In the genomic region with DNA sequence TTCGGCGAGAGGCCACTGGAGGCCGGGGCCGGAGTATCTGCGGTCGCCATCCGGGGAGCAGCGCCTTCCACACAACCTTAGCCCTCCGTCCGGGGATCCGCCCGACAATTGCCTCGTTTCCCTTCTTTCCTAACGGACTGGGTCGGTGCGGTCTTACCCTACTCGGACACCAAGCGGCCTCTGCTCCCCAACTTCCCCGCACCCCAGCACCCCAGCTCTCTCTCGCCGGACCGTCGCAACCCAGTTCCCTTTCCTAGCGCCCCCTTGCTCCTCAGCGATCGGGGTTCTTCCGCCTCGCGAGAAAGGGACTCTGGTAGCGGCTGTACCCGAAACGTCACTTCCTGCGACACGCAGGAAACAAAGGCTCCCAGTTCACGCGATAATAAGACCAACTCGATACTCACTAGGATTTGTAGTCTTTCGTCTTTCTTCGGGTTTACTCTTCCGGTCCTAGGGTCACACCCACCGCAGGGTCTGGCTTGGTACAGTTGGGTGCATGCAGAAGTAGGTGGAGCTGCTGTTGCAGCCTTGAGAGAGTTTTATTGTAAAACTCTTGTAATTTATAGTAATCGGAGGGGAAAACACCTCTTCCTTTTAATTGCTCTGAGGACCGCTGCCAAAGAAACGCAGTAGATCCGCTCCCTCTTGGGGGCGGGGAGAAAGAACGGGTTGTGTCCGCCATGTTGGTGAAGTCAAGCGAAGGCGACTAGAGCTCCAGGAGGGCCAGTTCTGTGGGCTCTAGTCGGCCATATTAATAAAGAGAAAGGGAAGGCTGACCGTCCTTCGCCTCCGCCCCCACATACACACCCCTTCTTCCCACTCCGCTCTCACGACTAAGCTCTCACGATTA, we compare ENCODE assay signal across 1 cellular context.
TF ChIP-seq lines count a peak whose summit lies in the region.

A gene (plus strand): TSS at position 741 of the 850 bp plus-strand sequence. CDS start 209 bp downstream, outside the sequence.
A gene with protein sequence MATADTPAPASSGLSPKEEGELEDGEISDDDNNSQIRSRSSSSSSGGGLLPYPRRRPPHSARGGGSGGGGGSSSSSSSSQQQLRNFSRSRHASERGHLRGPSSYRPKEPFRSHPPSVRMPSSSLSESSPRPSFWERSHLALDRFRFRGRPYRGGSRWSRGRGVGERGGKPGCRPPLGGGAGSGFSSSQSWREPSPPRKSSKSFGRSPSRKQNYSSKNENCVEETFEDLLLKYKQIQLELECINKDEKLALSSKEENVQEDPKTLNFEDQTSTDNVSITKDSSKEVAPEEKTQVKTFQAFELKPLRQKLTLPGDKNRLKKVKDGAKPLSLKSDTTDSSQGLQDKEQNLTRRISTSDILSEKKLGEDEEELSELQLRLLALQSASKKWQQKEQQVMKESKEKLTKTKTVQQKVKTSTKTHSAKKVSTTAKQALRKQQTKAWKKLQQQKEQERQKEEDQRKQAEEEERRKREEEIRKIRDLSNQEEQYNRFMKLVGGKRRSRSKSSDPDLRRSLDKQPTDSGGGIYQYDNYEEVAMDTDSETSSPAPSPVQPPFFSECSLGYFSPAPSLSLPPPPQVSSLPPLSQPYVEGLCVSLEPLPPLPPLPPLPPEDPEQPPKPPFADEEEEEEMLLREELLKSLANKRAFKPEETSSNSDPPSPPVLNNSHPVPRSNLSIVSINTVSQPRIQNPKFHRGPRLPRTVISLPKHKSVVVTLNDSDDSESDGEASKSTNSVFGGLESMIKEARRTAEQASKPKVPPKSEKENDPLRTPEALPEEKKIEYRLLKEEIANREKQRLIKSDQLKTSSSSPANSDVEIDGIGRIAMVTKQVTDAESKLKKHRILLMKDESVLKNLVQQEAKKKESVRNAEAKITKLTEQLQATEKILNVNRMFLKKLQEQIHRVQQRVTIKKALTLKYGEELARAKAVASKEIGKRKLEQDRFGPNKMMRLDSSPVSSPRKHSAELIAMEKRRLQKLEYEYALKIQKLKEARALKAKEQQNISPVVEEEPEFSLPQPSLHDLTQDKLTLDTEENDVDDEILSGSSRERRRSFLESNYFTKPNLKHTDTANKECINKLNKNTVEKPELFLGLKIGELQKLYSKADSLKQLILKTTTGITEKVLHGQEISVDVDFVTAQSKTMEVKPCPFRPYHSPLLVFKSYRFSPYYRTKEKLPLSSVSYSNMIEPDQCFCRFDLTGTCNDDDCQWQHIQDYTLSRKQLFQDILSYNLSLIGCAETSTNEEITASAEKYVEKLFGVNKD (N-terminal part only) (minus strand): TSS at position 288 of the 850 bp plus-strand sequence. CDS start 238 bp downstream, at position 50.

TF ChIP-seq in HepG2, 621 proteins besides CTCF, POLR2A, EP300 and RAD21 (continued from another document and continues in another):
- TF ChIP-seq, protein P1, sequence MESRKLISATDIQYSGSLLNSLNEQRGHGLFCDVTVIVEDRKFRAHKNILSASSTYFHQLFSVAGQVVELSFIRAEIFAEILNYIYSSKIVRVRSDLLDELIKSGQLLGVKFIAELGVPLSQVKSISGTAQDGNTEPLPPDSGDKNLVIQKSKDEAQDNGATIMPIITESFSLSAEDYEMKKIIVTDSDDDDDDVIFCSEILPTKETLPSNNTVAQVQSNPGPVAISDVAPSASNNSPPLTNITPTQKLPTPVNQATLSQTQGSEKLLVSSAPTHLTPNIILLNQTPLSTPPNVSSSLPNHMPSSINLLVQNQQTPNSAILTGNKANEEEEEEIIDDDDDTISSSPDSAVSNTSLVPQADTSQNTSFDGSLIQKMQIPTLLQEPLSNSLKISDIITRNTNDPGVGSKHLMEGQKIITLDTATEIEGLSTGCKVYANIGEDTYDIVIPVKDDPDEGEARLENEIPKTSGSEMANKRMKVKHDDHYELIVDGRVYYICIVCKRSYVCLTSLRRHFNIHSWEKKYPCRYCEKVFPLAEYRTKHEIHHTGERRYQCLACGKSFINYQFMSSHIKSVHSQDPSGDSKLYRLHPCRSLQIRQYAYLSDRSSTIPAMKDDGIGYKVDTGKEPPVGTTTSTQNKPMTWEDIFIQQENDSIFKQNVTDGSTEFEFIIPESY (CRISPR knock-in tag; IDR thresholded peaks at IDR 0.05), result no peak
- TF ChIP-seq IRX3 (CRISPR knock-in tag; IDR thresholded peaks at IDR 0.05; ENCODE audit: borderline replicate concordance, low read depth), result no peak
- TF ChIP-seq ZNF367 (CRISPR knock-in tag; IDR thresholded peaks at IDR 0.05; ENCODE audit: borderline replicate concordance), result no peak
- 0 out of 2 replicates have a peak, but pooled peaks have one; percentile 46 for TF ChIP-seq ZNF235 (CRISPR knock-in tag; IDR thresholded peaks at IDR 0.05; ENCODE audit: borderline replicate concordance)
- TF ChIP-seq MBNL3 (CRISPR knock-in tag; conservative IDR thresholded peaks at IDR 0.05), result no peak
- TF ChIP-seq REXO4 (CRISPR knock-in tag; IDR thresholded peaks at IDR 0.05; ENCODE audit: borderline replicate concordance), result no peak
- TF ChIP-seq, protein P2, sequence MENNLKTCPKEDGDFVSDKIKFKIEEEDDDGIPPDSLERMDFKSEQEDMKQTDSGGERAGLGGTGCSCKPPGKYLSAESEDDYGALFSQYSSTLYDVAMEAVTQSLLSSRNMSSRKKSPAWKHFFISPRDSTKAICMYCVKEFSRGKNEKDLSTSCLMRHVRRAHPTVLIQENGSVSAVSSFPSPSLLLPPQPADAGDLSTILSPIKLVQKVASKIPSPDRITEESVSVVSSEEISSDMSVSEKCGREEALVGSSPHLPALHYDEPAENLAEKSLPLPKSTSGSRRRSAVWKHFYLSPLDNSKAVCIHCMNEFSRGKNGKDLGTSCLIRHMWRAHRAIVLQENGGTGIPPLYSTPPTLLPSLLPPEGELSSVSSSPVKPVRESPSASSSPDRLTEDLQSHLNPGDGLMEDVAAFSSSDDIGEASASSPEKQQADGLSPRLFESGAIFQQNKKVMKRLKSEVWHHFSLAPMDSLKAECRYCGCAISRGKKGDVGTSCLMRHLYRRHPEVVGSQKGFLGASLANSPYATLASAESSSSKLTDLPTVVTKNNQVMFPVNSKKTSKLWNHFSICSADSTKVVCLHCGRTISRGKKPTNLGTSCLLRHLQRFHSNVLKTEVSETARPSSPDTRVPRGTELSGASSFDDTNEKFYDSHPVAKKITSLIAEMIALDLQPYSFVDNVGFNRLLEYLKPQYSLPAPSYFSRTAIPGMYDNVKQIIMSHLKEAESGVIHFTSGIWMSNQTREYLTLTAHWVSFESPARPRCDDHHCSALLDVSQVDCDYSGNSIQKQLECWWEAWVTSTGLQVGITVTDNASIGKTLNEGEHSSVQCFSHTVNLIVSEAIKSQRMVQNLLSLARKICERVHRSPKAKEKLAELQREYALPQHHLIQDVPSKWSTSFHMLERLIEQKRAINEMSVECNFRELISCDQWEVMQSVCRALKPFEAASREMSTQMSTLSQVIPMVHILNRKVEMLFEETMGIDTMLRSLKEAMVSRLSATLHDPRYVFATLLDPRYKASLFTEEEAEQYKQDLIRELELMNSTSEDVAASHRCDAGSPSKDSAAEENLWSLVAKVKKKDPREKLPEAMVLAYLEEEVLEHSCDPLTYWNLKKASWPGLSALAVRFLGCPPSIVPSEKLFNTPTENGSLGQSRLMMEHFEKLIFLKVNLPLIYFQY (CRISPR knock-in tag; IDR thresholded peaks at IDR 0.05; ENCODE audit: borderline replicate concordance), result no peak
- TF ChIP-seq KDM5B (CRISPR knock-in tag; IDR thresholded peaks at IDR 0.05; ENCODE audit: borderline replicate concordance), result peak; percentile 70
- peak; percentile 69; the same call in 1 of the 2 replicates for TF ChIP-seq TGIF2 (CRISPR knock-in tag; IDR thresholded peaks at IDR 0.05)
- no peak for TF ChIP-seq ZMYM2 (CRISPR knock-in tag; IDR thresholded peaks at IDR 0.05)
- no peak; the same call in 1 of the 2 replicates for TF ChIP-seq ZNF264 (CRISPR knock-in tag; IDR thresholded peaks at IDR 0.05)
- peak; percentile 79 for TF ChIP-seq RBM39 (IDR thresholded peaks at IDR 0.05; ENCODE audit: low read depth, low read length, poor library complexity, severe bottlenecking)
- no peak for TF ChIP-seq SUZ12 (IDR thresholded peaks at IDR 0.05; ENCODE audit: low read depth, low read length)
- TF ChIP-seq POLR2AphosphoS2 (IDR thresholded peaks at IDR 0.05; ENCODE audit: low read depth, low read length), result 0 out of 2 replicates have a peak, but pooled peaks have one; percentile 71
- TF ChIP-seq, protein P3, sequence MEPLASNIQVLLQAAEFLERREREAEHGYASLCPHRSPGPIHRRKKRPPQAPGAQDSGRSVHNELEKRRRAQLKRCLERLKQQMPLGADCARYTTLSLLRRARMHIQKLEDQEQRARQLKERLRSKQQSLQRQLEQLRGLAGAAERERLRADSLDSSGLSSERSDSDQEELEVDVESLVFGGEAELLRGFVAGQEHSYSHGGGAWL (CRISPR knock-in tag; IDR thresholded peaks at IDR 0.05), result peak; percentile 39; the same call in 1 of the 2 replicates
- peak; percentile 65; the same call in 1 of the 2 replicates for TF ChIP-seq FOXA3 (CRISPR knock-in tag; IDR thresholded peaks at IDR 0.05)
- TF ChIP-seq, protein P4, sequence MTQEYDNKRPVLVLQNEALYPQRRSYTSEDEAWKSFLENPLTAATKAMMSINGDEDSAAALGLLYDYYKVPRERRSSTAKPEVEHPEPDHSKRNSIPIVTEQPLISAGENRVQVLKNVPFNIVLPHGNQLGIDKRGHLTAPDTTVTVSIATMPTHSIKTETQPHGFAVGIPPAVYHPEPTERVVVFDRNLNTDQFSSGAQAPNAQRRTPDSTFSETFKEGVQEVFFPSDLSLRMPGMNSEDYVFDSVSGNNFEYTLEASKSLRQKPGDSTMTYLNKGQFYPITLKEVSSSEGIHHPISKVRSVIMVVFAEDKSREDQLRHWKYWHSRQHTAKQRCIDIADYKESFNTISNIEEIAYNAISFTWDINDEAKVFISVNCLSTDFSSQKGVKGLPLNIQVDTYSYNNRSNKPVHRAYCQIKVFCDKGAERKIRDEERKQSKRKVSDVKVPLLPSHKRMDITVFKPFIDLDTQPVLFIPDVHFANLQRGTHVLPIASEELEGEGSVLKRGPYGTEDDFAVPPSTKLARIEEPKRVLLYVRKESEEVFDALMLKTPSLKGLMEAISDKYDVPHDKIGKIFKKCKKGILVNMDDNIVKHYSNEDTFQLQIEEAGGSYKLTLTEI (CRISPR knock-in tag; conservative IDR thresholded peaks at IDR 0.05), result no peak
- no peak for TF ChIP-seq SKI (IDR thresholded peaks at IDR 0.05; ENCODE audit: partially characterized antibody)
- TF ChIP-seq AKAP8 (CRISPR knock-in tag; IDR thresholded peaks at IDR 0.05), result 0 out of 2 replicates have a peak, but pooled peaks have one; percentile 17
- no peak for TF ChIP-seq ZBTB3 (CRISPR knock-in tag; IDR thresholded peaks at IDR 0.05; ENCODE audit: borderline replicate concordance, low read depth)
- TF ChIP-seq, protein P5, sequence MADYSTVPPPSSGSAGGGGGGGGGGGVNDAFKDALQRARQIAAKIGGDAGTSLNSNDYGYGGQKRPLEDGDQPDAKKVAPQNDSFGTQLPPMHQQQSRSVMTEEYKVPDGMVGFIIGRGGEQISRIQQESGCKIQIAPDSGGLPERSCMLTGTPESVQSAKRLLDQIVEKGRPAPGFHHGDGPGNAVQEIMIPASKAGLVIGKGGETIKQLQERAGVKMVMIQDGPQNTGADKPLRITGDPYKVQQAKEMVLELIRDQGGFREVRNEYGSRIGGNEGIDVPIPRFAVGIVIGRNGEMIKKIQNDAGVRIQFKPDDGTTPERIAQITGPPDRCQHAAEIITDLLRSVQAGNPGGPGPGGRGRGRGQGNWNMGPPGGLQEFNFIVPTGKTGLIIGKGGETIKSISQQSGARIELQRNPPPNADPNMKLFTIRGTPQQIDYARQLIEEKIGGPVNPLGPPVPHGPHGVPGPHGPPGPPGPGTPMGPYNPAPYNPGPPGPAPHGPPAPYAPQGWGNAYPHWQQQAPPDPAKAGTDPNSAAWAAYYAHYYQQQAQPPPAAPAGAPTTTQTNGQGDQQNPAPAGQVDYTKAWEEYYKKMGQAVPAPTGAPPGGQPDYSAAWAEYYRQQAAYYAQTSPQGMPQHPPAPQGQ (CRISPR knock-in tag; IDR thresholded peaks at IDR 0.05; ENCODE audit: borderline replicate concordance), result no peak
- no peak for TF ChIP-seq SRSF9 (IDR thresholded peaks at IDR 0.05; ENCODE audit: borderline replicate concordance, insufficient read depth, low read depth, low read length, poor library complexity, severe bottlenecking)
- TF ChIP-seq YEATS2 (CRISPR knock-in tag; IDR thresholded peaks at IDR 0.05; ENCODE audit: borderline replicate concordance), result peak; percentile 93
- TF ChIP-seq, protein P6, sequence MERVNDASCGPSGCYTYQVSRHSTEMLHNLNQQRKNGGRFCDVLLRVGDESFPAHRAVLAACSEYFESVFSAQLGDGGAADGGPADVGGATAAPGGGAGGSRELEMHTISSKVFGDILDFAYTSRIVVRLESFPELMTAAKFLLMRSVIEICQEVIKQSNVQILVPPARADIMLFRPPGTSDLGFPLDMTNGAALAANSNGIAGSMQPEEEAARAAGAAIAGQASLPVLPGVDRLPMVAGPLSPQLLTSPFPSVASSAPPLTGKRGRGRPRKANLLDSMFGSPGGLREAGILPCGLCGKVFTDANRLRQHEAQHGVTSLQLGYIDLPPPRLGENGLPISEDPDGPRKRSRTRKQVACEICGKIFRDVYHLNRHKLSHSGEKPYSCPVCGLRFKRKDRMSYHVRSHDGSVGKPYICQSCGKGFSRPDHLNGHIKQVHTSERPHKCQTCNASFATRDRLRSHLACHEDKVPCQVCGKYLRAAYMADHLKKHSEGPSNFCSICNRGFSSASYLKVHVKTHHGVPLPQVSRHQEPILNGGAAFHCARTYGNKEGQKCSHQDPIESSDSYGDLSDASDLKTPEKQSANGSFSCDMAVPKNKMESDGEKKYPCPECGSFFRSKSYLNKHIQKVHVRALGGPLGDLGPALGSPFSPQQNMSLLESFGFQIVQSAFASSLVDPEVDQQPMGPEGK (CRISPR knock-in tag; IDR thresholded peaks at IDR 0.05), result peak; percentile 47; the same call in 1 of the 2 replicates
- no peak for TF ChIP-seq ISL2 (CRISPR knock-in tag; IDR thresholded peaks at IDR 0.05)
- TF ChIP-seq SMARCE1 (IDR thresholded peaks at IDR 0.05; ENCODE audit: borderline replicate concordance), result no peak
- TF ChIP-seq, protein P7, sequence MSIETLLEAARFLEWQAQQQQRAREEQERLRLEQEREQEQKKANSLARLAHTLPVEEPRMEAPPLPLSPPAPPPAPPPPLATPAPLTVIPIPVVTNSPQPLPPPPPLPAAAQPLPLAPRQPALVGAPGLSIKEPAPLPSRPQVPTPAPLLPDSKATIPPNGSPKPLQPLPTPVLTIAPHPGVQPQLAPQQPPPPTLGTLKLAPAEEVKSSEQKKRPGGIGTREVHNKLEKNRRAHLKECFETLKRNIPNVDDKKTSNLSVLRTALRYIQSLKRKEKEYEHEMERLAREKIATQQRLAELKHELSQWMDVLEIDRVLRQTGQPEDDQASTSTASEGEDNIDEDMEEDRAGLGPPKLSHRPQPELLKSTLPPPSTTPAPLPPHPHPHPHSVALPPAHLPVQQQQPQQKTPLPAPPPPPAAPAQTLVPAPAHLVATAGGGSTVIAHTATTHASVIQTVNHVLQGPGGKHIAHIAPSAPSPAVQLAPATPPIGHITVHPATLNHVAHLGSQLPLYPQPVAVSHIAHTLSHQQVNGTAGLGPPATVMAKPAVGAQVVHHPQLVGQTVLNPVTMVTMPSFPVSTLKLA (IDR thresholded peaks at IDR 0.05), result 0 out of 2 replicates have a peak, but pooled peaks have one; percentile 15
- no peak for TF ChIP-seq STAT5B (CRISPR knock-in tag; IDR thresholded peaks at IDR 0.05)
- TF ChIP-seq BRD4 (CRISPR knock-in tag; IDR thresholded peaks at IDR 0.05), result no peak
- no peak for TF ChIP-seq ZNF34 (CRISPR knock-in tag; IDR thresholded peaks at IDR 0.05; ENCODE audit: borderline replicate concordance)
- no peak for TF ChIP-seq CHCHD3 (CRISPR knock-in tag; IDR thresholded peaks at IDR 0.05)
- TF ChIP-seq MED1 (CRISPR knock-in tag; IDR thresholded peaks at IDR 0.05), result peak; percentile 32; the same call in 1 of the 2 replicates
- TF ChIP-seq MLLT10 (CRISPR knock-in tag; IDR thresholded peaks at IDR 0.05), result no peak
- no peak for TF ChIP-seq MATR3 (CRISPR knock-in tag; IDR thresholded peaks at IDR 0.05)
- TF ChIP-seq SMYD3 (CRISPR knock-in tag; IDR thresholded peaks at IDR 0.05), result no peak
